8 cellular contexts compared by ENCODE assay signal in the genomic region with DNA sequence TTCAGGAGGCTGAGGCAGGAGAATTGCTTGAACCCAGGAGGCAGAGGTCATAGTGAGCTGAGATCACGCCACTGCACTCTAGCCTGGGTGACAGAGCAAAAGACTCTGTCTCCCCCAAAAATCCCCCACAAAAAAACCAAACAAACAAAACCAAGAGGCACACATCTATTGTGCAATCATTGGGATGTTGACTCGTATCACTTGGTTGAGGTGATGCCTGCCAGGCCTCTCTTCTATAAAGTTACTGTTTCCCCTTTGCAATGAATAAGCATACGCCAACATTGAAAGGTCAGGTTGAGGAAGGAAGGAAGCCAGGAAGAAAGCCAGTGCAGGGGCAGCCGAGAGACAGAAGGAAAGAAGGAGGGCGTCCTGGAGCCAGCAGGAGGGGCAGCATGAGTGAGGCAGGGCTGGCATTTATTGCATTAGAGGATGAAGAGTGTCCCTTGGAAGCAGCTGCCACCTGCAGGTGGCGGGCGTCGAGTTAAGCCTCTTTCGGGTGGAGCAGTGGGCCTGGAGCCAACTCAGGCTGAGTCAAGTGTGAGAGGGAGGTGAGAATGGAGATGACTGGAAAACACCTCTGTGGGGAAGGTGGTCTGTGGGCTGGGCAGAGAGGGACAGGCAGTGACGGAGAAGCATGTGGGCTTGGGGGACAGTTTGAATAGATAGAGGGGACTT. TPM values are rescaled to one million over a fixed set of nuclear protein-coding genes. Genes with fewer than 3 reads are reported as not detected.
DNase-seq lines count a peak whose midpoint lies in the region; ATAC-seq, FAIRE-seq and TF ChIP-seq lines count a peak whose summit lies in the region.

No MANE protein-coding gene starts in this region.

- FAIRE-seq in kidney (lab: Jason Lieb, UNC): no peak

- H3K27ac ChIP-seq in right atrium auricular region (no peak overlapping the region), kidney (ENCODE audit: low read depth in 2 of 2, low read length in 2 of 2) (no peak overlapping the region)

- H3K36me3 ChIP-seq in right atrium auricular region (no peaks in the 10 kb centered on the region), kidney (ENCODE audit: control insufficient read depth in 1 of 2, insufficient read depth in 2 of 2, low read length in 2 of 2) (no peaks in the 10 kb centered on the region)

- H3K4me3 ChIP-seq in right atrium auricular region (no peak overlapping the region), kidney (ENCODE audit: low read length in 2 of 2) (no peak overlapping the region)

- DNase-seq in Right ventricle myocardium superior (peak; percentile 73), right atrium auricular region (ENCODE audit: low spot score) (no peak), NCI-H2171 (lab: John Stamatoyannopoulos, UW) (peak; percentile 82), kidney (peak; percentile 92), EL (no peak)
- peak; percentile 75 to 80 for DNase-seq in activated T-cell treated with anti-CD3 and anti-CD28 coated beads, Interleukin-2, amount 50 U/mL, for 48 hours
- peak; percentile 14 for DNase-seq in stimulated activated CD8-positive, alpha-beta memory T cell treated with anti-CD3 and anti-CD28 coated beads, Interleukin-7, amount 100 ng/mL, for 24 hours (ENCODE audit: low read depth)
- DNase-seq in effector CD4-positive, alpha-beta T cell: no peak

- TF ChIP-seq CTCF in right atrium auricular region (IDR thresholded peaks at IDR 0.05) (peak in 1 of 2 donors; percentile 58), kidney (IDR thresholded peaks at IDR 0.05; ENCODE audit: borderline replicate concordance, extremely low read depth, insufficient read depth) (peak; percentile 44)

- ATAC-seq in Right ventricle myocardium superior (ENCODE audit: poor library complexity): peak; percentile 14

- intact Hi-C loops in Right ventricle myocardium superior (cut with DNase I) (no loop called here), kidney (cut with DNase I) (no loop called here)

- no peak overlapping the region for H3K9ac ChIP-seq in kidney (ENCODE audit: low read length in 2 of 2)

- no peaks in the 10 kb centered on the region for H3K27me3 ChIP-seq in right atrium auricular region

- H3K4me1 ChIP-seq in right atrium auricular region (peaks cover 0 to 41% of the 10 kb centered on the region in 2 donors), kidney (ENCODE audit: control insufficient read depth in 1 of 2, insufficient read depth in 1 of 2, low read depth in 1 of 2, low read length in 2 of 2) (peaks cover 8 to 15% of the 10 kb centered on the region in 2 donors)

- no peaks in the 10 kb centered on the region for H3K9me3 ChIP-seq in right atrium auricular region
- no peaks in the 10 kb centered on the region for H3K9me3 ChIP-seq in kidney (ENCODE audit: control insufficient read depth in 1 of 2, low read length in 2 of 2)

RNA-seq across cellular contexts. Expression of a gene that starts 8.3 kb away (rescaled TPM):
- total RNA-seq in Right ventricle myocardium superior: 5.2 TPM
- total RNA-seq in right atrium auricular region: 10 to 100 TPM; 32.6 to 55.6 TPM
- 30.7 TPM for total RNA-seq in kidney
- 4.4 TPM for polyA plus RNA-seq in kidney (ENCODE audit: insufficient read depth, low read depth, low replicate concordance)

Comparison
In these comparisons a context has a peak if more than half of its experiments do, and no peak if none do; other contexts are left out.
1. DNase-seq: peak in Right ventricle myocardium superior (single experiment), NCI-H2171 (single experiment), activated T-cell treated with anti-CD3 and anti-CD28 coated beads, Interleukin-2, amount 50 U/mL, for 48 hours (2 of 2), kidney (single experiment) and stimulated activated CD8-positive, alpha-beta memory T cell treated with anti-CD3 and anti-CD28 coated beads, Interleukin-7, amount 100 ng/mL, for 24 hours (single experiment); none in right atrium auricular region (single experiment), EL (single experiment) and effector CD4-positive, alpha-beta T cell (single experiment).